Comparison of ENCODE assay signal across 10 cellular contexts in the genomic region with DNA sequence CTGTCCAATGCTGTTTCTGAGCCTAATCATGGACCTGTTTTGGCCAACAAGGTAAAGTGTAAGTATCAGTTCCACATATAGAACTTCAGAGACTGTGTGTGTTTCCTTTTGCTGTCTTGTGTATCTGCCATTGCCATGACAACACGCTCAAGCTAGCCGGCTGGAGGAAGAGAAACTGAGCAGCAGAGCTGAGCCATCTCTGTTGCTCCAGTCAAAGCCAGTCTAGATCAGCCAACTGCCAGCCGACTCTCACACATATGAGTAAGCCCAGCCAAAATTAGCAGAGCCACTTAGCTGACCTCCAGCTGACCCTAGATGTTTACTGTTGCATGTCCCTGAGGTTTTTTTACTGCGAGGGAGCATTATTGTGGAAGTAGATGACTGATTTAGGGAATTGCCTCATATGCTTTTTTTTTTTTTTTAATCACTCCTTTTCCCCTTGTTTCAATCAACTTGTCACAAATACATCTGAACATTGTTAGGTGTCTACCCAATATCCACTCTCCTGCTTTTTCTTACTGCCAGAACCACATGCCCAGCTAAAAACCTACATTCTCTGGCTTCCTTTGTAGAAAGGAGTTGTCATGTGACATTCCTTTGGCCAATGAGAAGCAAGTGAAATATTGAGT.
DNase-seq lines count a peak whose midpoint lies in the region; ATAC-seq and TF ChIP-seq lines count a peak whose summit lies in the region.
"Had no signal": no experiment of that assay in that cellular context is flagged by ENCODE, and none has a peak within 500 bp of the region (broad histone marks: within the 10 kb centered on the region; RNA-seq: fewer than 3 reads in every experiment).

No MANE protein-coding gene starts in this region.

- DNase-seq in CD4-positive, alpha-beta T cell = no peak
- peak; percentile 61 for DNase-seq in GM19238 (ENCODE audit: insufficient read length, low spot score)
- DNase-seq in T follicular helper cell (ENCODE audit: low read depth) = peak; percentile 8
- DNase-seq in memory B cell (ENCODE audit: low spot score in 2 of 2) = peak; percentile 39 to 62
- no peak for DNase-seq in gastrocnemius medialis
- DNase-seq in uterus = no peak
- DNase-seq in tibial artery = no peak

- CTCF ChIA-PET in CD4-positive, alpha-beta T cell (lab: Charles Lee) = interaction anchor here (0.7 kb wide), 2 partner anchors 24 to 545 kb away, joined by 3 read pairs; no protein-coding TSS in a partner anchor

- in situ Hi-C loops in gastrocnemius medialis (cut with MboI; ENCODE audit: low sequenced_read_pairs in 4 of 4) = no loop called here

- H3K4me1 ChIP-seq in gastrocnemius medialis (no peaks in the 10 kb centered on the region), uterus (peaks cover 0 to 7% of the 10 kb centered on the region in 2 donors), tibial artery (peaks cover 0 to 7% (median 0%) of the 10 kb centered on the region in 4 donors)
- H3K4me1 ChIP-seq: body of pancreas had no signal

- no peaks in the 10 kb centered on the region for H3K27me3 ChIP-seq in CD4-positive, alpha-beta T cell (ENCODE audit: control insufficient read depth, insufficient read depth, low read length)
- H3K27me3 ChIP-seq in gastrocnemius medialis (no peaks in the 10 kb centered on the region), uterus (no peaks in the 10 kb centered on the region), tibial artery (no peaks in the 10 kb centered on the region)
- H3K27me3 ChIP-seq: body of pancreas had no signal

- peak overlapping the region; percentile 16 for H3K4me3 Mint-ChIP-seq in CD4-positive, alpha-beta T cell
- peak overlapping the region; percentile 12 for H3K4me3 Mint-ChIP-seq in memory B cell

- H3K4me1 Mint-ChIP-seq in CD4-positive, alpha-beta T cell (ENCODE audit: low read depth) = peaks cover 33% of the 10 kb centered on the region
- H3K4me1 Mint-ChIP-seq in memory B cell = peaks cover 29% of the 10 kb centered on the region

- H3K9me3 Mint-ChIP-seq in CD4-positive, alpha-beta T cell = peaks cover 7% of the 10 kb centered on the region
- peaks cover 8% of the 10 kb centered on the region for H3K9me3 Mint-ChIP-seq in memory B cell

- TF ChIP-seq POLR2A in gastrocnemius medialis (IDR thresholded peaks at IDR 0.05) (no peak), uterus (IDR thresholded peaks at IDR 0.05) (no peak)

- TF ChIP-seq CTCF in CD4-positive, alpha-beta T cell (IDR thresholded peaks at IDR 0.05) = no peak
- TF ChIP-seq CTCF in gastrocnemius medialis (IDR thresholded peaks at IDR 0.05 in 4 of 5, conservative IDR thresholded peaks at IDR 0.05 in 1 of 5) = no peak
- no peak for TF ChIP-seq CTCF in uterus (IDR thresholded peaks at IDR 0.05)
- TF ChIP-seq CTCF in tibial artery (IDR thresholded peaks at IDR 0.05) = no peak

- H3K27ac ChIP-seq in CD4-positive, alpha-beta T cell (ENCODE audit: low read depth, low read length) = no peak overlapping the region
- H3K27ac ChIP-seq in gastrocnemius medialis (no peak overlapping the region), uterus (no peak overlapping the region), tibial artery (no peak overlapping the region)
- H3K27ac ChIP-seq: body of pancreas, skin epidermis had no signal

- intact Hi-C loops in CD4-positive, alpha-beta T cell (cut with DNase I, micrococcal nuclease) = no loop called here
- intact Hi-C loops in gastrocnemius medialis (cut with DNase I; ENCODE audit: low total_unique reads) (no loop called here), uterus (cut with DNase I; ENCODE audit: low total_unique reads) (no loop called here), tibial artery (cut with DNase I; ENCODE audit: low total_unique reads) (no loop called here)

- peak overlapping the region; percentile 62 for H3K27ac Mint-ChIP-seq in CD4-positive, alpha-beta T cell
- H3K27ac Mint-ChIP-seq in memory B cell = peak overlapping the region; percentile 87

- H3K36me3 Mint-ChIP-seq in CD4-positive, alpha-beta T cell (ENCODE audit: low read depth) = peaks cover 5% of the 10 kb centered on the region
- H3K36me3 Mint-ChIP-seq in memory B cell = peaks cover 2% of the 10 kb centered on the region

- POLR2A ChIA-PET in CD4-positive, alpha-beta T cell (lab: Charles Lee) = interaction anchor here (0.6 to 0.7 kb wide), 3 partner anchors 18 to 749 kb away, joined by 3 to 5 read pairs (median 4); no protein-coding TSS in a partner anchor

- H3K36me3 ChIP-seq in gastrocnemius medialis (no peaks in the 10 kb centered on the region), uterus (no peaks in the 10 kb centered on the region), tibial artery (no peaks in the 10 kb centered on the region)

- peak; percentile 47 for ATAC-seq in CD4-positive, alpha-beta T cell (ENCODE audit: poor library complexity)
- ATAC-seq in HG03097 (IDR thresholded peaks at IDR 0.05; ENCODE audit: low FRiP score, unreplicated experiment) = peak; percentile 87
- peak; percentile 81 for ATAC-seq in memory B cell (ENCODE audit: low read depth)
- ATAC-seq in gastrocnemius medialis = no peak
- ATAC-seq: body of pancreas had no signal

- H3K27me3 Mint-ChIP-seq in CD4-positive, alpha-beta T cell = no peaks in the 10 kb centered on the region
- peaks cover 9% of the 10 kb centered on the region for H3K27me3 Mint-ChIP-seq in memory B cell

- no peaks in the 10 kb centered on the region for H3K9me3 ChIP-seq in CD4-positive, alpha-beta T cell (ENCODE audit: control insufficient read depth, low read length)
- H3K9me3 ChIP-seq in gastrocnemius medialis (peaks cover 0 to 5% (median 3%) of the 10 kb centered on the region in 3 donors), uterus (no peaks in the 10 kb centered on the region), tibial artery (peaks cover 0 to 20% (median 0%) of the 10 kb centered on the region in 3 donors)

- H3K4me3 ChIP-seq in gastrocnemius medialis (no peak overlapping the region), uterus (no peak overlapping the region), tibial artery (no peak overlapping the region)
- H3K4me3 ChIP-seq: body of pancreas, skin epidermis had no signal

Comparison
In these comparisons a context has a peak if more than half of its experiments do, and no peak if none do; other contexts are left out.
1. ATAC-seq: peak in CD4-positive, alpha-beta T cell (single experiment), HG03097 (single experiment) and memory B cell (single experiment); none in gastrocnemius medialis (0 of 2).
2. DNase-seq: peak in GM19238 (single experiment), T follicular helper cell (single experiment) and memory B cell (2 of 2); none in CD4-positive, alpha-beta T cell (0 of 10), gastrocnemius medialis (0 of 2), uterus (0 of 2) and tibial artery (0 of 2).